Comparison of ENCODE assay signal across 9 cellular contexts in the genomic region with DNA sequence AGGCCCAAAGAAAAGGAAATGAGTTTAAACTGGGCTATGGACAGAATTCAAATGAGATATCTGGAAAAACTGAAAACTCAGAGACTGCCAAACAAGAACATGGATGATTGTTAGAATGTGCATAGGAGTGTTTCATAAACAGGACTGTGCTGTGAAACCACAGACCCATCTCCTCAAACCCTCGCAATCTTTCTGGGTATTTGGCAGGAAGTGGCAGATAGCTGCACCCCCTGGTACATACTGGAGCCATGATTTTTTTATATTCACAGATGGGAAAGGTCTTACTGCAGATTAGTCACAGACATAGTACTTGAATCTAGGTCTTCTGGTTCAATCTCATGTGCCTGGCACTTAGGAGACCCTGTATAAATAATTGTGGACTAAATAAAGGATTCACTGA.
DNase-seq lines count a peak whose midpoint lies in the region; ATAC-seq and TF ChIP-seq lines count a peak whose summit lies in the region.
"Had no signal": no experiment of that assay in that cellular context is flagged by ENCODE, and none has a peak within 500 bp of the region (broad histone marks: within the 10 kb centered on the region; RNA-seq: fewer than 3 reads in every experiment).

No MANE protein-coding gene starts in this region.

- H3K4me1 Mint-ChIP-seq in T-cell (peaks cover 73 to 76% (median 76%) of the 10 kb centered on the region in 3 donors), brain (peaks cover 99% of the 10 kb centered on the region), neural progenitor cell (peaks cover 58% of the 10 kb centered on the region)

- H2AFZ ChIP-seq in neural progenitor cell (replicated peaks), result no peak overlapping the region

- H3F3A ChIP-seq in neural progenitor cell (ENCODE audit: low read depth), result peaks cover 25% of the 10 kb centered on the region

- H3K36me3 ChIP-seq in neural progenitor cell, result no peaks in the 10 kb centered on the region

- no peaks in the 10 kb centered on the region for H3K27me3 ChIP-seq in neural progenitor cell

- TF ChIP-seq CTCF in brain (conservative IDR thresholded peaks at IDR 0.05) (no peak), neural progenitor cell (IDR thresholded peaks at IDR 0.05) (no peak)

- no peak overlapping the region for H3K4me2 ChIP-seq in neural progenitor cell

- no peak overlapping the region for H3K9ac ChIP-seq in neural progenitor cell

- peaks cover 8% of the 10 kb centered on the region for H3K36me3 Mint-ChIP-seq in T-cell
- peaks cover 15% of the 10 kb centered on the region for H3K36me3 Mint-ChIP-seq in brain
- H3K36me3 Mint-ChIP-seq in neural progenitor cell, result peaks cover 29% of the 10 kb centered on the region

- H3K27ac ChIP-seq in neural progenitor cell, result no peak overlapping the region

- H4K20me1 ChIP-seq in neural progenitor cell (ENCODE audit: low read depth), result peaks cover 36% of the 10 kb centered on the region

- H3K9me3 Mint-ChIP-seq in T-cell, result peaks cover 0 to 5% (median 2%) of the 10 kb centered on the region in 3 donors
- H3K9me3 Mint-ChIP-seq in brain, result peaks cover 0 to 14% (median 0%) of the 10 kb centered on the region in 5 experiments
- H3K9me3 Mint-ChIP-seq in neural progenitor cell, result peaks cover 6% of the 10 kb centered on the region

- peak; percentile 31 for DNase-seq in activated naive CD4-positive, alpha-beta T cell treated with Interleukin-2 at 50 U/mL for 16 hours
- no peak for DNase-seq in activated naive CD4-positive, alpha-beta T cell treated with anti-CD3 and anti-CD28 coated beads, Interleukin-2, amount 50 U/mL, for 16 hours
- DNase-seq in T-cell, result peak in 29 of 34 experiments; percentile 12 to 67 (median 38)
- peak; percentile 8 for DNase-seq in stimulated activated naive CD4-positive, alpha-beta T cell treated with Interleukin-2 at 50 U/mL for 16 hours (lab: John Stamatoyannopoulos, UW)
- no peak for DNase-seq in HPDE6-E6E7 (ENCODE audit: extremely low spot score)
- DNase-seq in neural progenitor cell (ENCODE audit: low spot score), result no peak
- DNase-seq in T1000 (lab: John Stamatoyannopoulos, UW), result no peak
- DNase-seq: NCI-H187 had no signal

- H3K4me3 Mint-ChIP-seq in T-cell (peak overlapping the region in 2 of 3 donors; percentile 31 to 67), brain (no peak overlapping the region), neural progenitor cell (no peak overlapping the region)

- ATAC-seq in T-cell (replicated peaks in 1 of 4), result peak; percentile 48 to 77 (median 76)

- no peak overlapping the region for H3K4me3 ChIP-seq in neural progenitor cell

- H3K79me2 ChIP-seq in neural progenitor cell (ENCODE audit: low read depth), result peaks cover 5% of the 10 kb centered on the region

- no peaks in the 10 kb centered on the region for H3K9me3 ChIP-seq in neural progenitor cell (ENCODE audit: low read depth)

- POLR2A ChIA-PET in T-cell (lab: Charles Lee), result interaction anchor here in 1 of 2 donors (0.6 kb wide), 1 partner anchor 1602 kb away, joined by 3 read pairs; no protein-coding TSS in a partner anchor

- peaks cover 38% of the 10 kb centered on the region for H3K4me1 ChIP-seq in neural progenitor cell

- H3K27me3 Mint-ChIP-seq in T-cell (no peaks in the 10 kb centered on the region), brain (no peaks in the 10 kb centered on the region), neural progenitor cell (ENCODE audit: insufficient read depth, low read depth) (peaks cover 4% of the 10 kb centered on the region)

- peak overlapping the region; percentile 96 to 98 for H3K27ac Mint-ChIP-seq in T-cell
- H3K27ac Mint-ChIP-seq in brain, result peak overlapping the region; percentile 44 to 98 (median 87)
- no peak overlapping the region for H3K27ac Mint-ChIP-seq in neural progenitor cell

- CTCF ChIA-PET in T-cell (lab: Charles Lee), result interaction anchor here (0.6 to 2.5 kb wide), 3 partner anchors 43 to 72 kb away, joined by 3 to 11 read pairs (median 8); no protein-coding TSS in a partner anchor

Comparison
In these comparisons a context has a peak if more than half of its experiments do, and no peak if none do; other contexts are left out.
1. DNase-seq: peak in activated naive CD4-positive, alpha-beta T cell treated with Interleukin-2 at 50 U/mL for 16 hours (single experiment), T-cell (29 of 34) and stimulated activated naive CD4-positive, alpha-beta T cell treated with Interleukin-2 at 50 U/mL for 16 hours (single experiment); none in activated naive CD4-positive, alpha-beta T cell treated with anti-CD3 and anti-CD28 coated beads, Interleukin-2, amount 50 U/mL, for 16 hours (single experiment), HPDE6-E6E7 (single experiment), neural progenitor cell (single experiment) and T1000 (single experiment).
2. H3K4me3 Mint-ChIP-seq: peak in T-cell (2 of 3); none in brain (0 of 5) and neural progenitor cell (single experiment).